1 cellular context compared by ENCODE assay signal in the genomic region with DNA sequence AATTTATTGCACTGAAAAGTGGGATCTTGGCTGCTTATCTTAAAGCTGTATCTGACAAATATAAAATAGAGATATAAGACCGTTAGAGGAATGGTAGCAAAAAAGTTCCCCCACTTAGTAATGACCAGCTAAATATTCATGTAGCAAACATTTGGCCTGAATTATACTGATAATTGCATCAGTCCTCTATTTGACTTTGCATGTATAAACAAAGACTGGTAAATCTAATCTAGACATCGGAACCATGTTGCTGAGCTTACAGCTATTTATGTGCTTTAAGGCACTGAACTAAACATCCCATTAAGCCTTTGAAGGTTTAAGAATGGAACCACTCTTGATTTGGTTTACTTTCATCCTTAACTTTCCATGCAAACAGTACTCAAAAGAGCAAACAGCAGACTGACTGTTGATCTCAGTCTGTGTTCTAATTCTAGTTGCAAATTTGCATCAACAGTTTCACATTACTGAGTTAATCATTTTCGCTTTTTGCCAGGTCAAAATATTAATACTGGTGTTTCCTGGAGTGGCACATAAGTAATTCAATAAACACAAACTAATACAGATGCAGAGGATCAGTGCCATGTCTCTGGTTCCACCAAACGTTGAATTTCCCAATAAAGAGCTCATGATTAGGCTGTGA.
TF ChIP-seq lines count a peak whose summit lies in the region.

No MANE protein-coding gene starts in this region.

TF ChIP-seq in GM23338, 12 proteins besides CTCF, POLR2A, EP300 and RAD21 (continued from another document):
- TF ChIP-seq, protein P1, sequence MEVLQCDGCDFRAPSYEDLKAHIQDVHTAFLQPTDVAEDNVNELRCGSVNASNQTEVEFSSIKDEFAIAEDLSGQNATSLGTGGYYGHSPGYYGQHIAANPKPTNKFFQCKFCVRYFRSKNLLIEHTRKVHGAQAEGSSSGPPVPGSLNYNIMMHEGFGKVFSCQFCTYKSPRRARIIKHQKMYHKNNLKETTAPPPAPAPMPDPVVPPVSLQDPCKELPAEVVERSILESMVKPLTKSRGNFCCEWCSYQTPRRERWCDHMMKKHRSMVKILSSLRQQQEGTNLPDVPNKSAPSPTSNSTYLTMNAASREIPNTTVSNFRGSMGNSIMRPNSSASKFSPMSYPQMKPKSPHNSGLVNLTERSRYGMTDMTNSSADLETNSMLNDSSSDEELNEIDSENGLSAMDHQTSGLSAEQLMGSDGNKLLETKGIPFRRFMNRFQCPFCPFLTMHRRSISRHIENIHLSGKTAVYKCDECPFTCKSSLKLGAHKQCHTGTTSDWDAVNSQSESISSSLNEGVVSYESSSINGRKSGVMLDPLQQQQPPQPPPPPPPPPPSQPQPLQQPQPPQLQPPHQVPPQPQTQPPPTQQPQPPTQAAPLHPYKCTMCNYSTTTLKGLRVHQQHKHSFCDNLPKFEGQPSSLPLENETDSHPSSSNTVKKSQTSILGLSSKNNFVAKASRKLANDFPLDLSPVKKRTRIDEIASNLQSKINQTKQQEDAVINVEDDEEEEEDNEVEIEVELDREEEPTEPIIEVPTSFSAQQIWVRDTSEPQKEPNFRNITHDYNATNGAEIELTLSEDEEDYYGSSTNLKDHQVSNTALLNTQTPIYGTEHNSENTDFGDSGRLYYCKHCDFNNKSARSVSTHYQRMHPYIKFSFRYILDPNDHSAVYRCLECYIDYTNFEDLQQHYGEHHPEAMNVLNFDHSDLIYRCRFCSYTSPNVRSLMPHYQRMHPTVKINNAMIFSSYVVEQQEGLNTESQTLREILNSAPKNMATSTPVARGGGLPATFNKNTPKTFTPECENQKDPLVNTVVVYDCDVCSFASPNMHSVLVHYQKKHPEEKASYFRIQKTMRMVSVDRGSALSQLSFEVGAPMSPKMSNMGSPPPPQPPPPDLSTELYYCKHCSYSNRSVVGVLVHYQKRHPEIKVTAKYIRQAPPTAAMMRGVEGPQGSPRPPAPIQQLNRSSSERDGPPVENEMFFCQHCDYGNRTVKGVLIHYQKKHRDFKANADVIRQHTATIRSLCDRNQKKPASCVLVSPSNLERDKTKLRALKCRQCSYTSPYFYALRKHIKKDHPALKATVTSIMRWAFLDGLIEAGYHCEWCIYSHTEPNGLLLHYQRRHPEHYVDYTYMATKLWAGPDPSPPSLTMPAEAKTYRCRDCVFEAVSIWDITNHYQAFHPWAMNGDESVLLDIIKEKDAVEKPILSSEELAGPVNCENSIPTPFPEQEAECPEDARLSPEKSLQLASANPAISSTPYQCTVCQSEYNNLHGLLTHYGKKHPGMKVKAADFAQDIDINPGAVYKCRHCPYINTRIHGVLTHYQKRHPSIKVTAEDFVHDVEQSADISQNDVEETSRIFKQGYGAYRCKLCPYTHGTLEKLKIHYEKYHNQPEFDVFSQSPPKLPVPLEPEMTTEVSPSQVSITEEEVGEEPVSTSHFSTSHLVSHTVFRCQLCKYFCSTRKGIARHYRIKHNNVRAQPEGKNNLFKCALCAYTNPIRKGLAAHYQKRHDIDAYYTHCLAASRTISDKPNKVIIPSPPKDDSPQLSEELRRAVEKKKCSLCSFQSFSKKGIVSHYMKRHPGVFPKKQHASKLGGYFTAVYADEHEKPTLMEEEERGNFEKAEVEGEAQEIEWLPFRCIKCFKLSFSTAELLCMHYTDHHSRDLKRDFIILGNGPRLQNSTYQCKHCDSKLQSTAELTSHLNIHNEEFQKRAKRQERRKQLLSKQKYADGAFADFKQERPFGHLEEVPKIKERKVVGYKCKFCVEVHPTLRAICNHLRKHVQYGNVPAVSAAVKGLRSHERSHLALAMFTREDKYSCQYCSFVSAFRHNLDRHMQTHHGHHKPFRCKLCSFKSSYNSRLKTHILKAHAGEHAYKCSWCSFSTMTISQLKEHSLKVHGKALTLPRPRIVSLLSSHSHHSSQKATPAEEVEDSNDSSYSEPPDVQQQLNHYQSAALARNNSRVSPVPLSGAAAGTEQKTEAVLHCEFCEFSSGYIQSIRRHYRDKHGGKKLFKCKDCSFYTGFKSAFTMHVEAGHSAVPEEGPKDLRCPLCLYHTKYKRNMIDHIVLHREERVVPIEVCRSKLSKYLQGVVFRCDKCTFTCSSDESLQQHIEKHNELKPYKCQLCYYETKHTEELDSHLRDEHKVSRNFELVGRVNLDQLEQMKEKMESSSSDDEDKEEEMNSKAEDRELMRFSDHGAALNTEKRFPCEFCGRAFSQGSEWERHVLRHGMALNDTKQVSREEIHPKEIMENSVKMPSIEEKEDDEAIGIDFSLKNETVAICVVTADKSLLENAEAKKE (CRISPR knock-in tag; IDR thresholded peaks at IDR 0.05) = no peak
- TF ChIP-seq ZNF114 (CRISPR knock-in tag; IDR thresholded peaks at IDR 0.05) (no peak), ZNF331 (CRISPR knock-in tag; IDR thresholded peaks at IDR 0.05; ENCODE audit: low read depth) (no peak), CREB1 (CRISPR knock-in tag; IDR thresholded peaks at IDR 0.05; ENCODE audit: low read depth) (no peak), JUNB (IDR thresholded peaks at IDR 0.05; ENCODE audit: unreplicated experiment) (no peak)
- TF ChIP-seq, protein P2, sequence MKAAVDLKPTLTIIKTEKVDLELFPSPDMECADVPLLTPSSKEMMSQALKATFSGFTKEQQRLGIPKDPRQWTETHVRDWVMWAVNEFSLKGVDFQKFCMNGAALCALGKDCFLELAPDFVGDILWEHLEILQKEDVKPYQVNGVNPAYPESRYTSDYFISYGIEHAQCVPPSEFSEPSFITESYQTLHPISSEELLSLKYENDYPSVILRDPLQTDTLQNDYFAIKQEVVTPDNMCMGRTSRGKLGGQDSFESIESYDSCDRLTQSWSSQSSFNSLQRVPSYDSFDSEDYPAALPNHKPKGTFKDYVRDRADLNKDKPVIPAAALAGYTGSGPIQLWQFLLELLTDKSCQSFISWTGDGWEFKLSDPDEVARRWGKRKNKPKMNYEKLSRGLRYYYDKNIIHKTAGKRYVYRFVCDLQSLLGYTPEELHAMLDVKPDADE (IDR thresholded peaks at IDR 0.05) = no peak
